8 cellular contexts compared by ENCODE assay signal in the genomic region with DNA sequence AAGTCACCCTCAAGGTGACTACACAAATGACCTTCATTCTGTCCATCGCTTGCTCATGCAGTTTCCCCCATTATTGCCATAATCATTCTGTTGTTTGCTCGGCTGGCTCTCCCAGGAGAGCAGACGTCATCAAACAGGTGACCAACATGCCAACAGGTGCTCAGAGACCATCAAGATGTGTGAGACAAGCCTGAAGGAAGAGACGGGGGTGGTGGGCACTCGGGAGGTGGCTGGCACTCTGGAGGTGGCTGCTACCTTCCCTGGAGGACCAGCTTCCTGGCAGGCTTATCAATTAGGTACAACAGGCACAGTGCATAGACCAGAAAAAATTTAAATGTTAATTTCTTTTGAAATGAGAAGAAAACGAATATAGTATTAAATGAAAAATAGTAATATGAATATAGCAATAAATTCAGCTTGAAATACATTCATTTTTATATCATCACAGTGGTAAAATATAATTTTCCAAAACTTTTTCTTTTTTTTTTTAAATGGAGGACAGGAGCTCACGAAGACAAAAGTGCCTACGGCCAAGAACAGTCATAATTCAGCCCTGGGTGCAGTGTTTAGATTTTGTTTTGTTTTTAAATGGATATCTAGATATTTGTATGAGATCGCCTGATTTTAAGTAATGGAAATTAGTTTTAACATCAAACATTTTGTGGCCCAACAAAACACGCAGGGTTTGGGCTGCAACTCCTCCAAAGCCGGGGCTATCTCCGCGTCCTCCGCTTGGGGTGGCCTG. TPM values are rescaled to one million over a fixed set of nuclear protein-coding genes. Genes with fewer than 3 reads are reported as not detected.
DNase-seq lines count a peak whose midpoint lies in the region; ATAC-seq, FAIRE-seq and TF ChIP-seq lines count a peak whose summit lies in the region.

No MANE protein-coding gene starts in this region.

- POLR2A ChIA-PET in endothelial cell of umbilical vein (lab: Charles Lee): no interaction called here

- H3K27me3 Mint-ChIP-seq in GM23338 (ENCODE audit: insufficient read depth, low read depth, poor library complexity): peaks cover 19% of the 10 kb centered on the region

- TSS peak; percentile 61 for BruUV-seq in endothelial cell of umbilical vein (replicated peaks; lab: Mats Ljungman, UMichigan)

- ATAC-seq in GM23338 (no peak), HG03108 (IDR thresholded peaks at IDR 0.05; ENCODE audit: unreplicated experiment) (no peak)

- FAIRE-seq in endothelial cell of umbilical vein (lab: Jason Lieb, UNC): peak; percentile 42

- dilution Hi-C loops in endothelial cell of umbilical vein (cut with MboI; ENCODE audit: extremely low pct_ligation_motif_present, low sequenced_read_pairs): no loop called here

- H3K27me3 ChIP-seq in GM23338 (ENCODE audit: insufficient read depth) (no peaks in the 10 kb centered on the region), SJSA1 (replicated peaks) (no peaks in the 10 kb centered on the region), endothelial cell of umbilical vein (ENCODE audit: control insufficient read depth in 2 of 2, insufficient read depth in 2 of 2, low read length in 2 of 2) (peaks cover 0 to 6% of the 10 kb centered on the region in 2 experiments), neuronal stem cell (ENCODE audit: control insufficient read depth in 3 of 3, insufficient read depth in 3 of 3, low read depth in 1 of 3, low read length in 3 of 3) (no peaks in the 10 kb centered on the region)

- no peak overlapping the region for H2BK12ac ChIP-seq in neuronal stem cell (ENCODE audit: low read length)

- H3K4ac ChIP-seq in neuronal stem cell (ENCODE audit: low read length): no peak overlapping the region

- peak overlapping the region; percentile 77; the same call in 1 of the 2 replicates for H3K27ac Mint-ChIP-seq in GM23338

- no peaks in the 10 kb centered on the region for H3K79me2 ChIP-seq in GM23338 (replicated peaks; ENCODE audit: insufficient read depth)
- no peaks in the 10 kb centered on the region for H3K79me2 ChIP-seq in endothelial cell of umbilical vein (ENCODE audit: control insufficient read depth, insufficient read depth, low read length)

- peaks cover 8% of the 10 kb centered on the region; the same call in 1 of the 2 replicates for H3F3A ChIP-seq in GM23338 (replicated peaks; ENCODE audit: low read depth)

- DNase-seq in GM23338 (ENCODE audit: low spot score) (no peak), SJSA1 (ENCODE audit: low read depth in 1 of 2, low spot score in 2 of 2) (no peak), endothelial cell of umbilical vein (ENCODE audit: low read depth, low spot score) (peak; percentile 74), neuronal stem cell (ENCODE audit: low spot score) (no peak), DMS 273 (lab: John Stamatoyannopoulos, UW; ENCODE audit: unreplicated experiment) (no peak), H4 (ENCODE audit: low spot score) (no peak)

- peak overlapping the region; percentile 71 for H3K27ac ChIP-seq in 22Rv1
- no peak overlapping the region; the same call in 1 of the 2 replicates for H3K27ac ChIP-seq in GM23338 (ENCODE audit: low read depth)
- peak overlapping the region; percentile 98 for H3K27ac ChIP-seq in SJSA1
- peak overlapping the region; percentile 85 for H3K27ac ChIP-seq in endothelial cell of umbilical vein (ENCODE audit: insufficient read depth, low read depth, low read length)
- H3K27ac ChIP-seq in neuronal stem cell (replicated peaks; ENCODE audit: low read length): peak overlapping the region; percentile 98

- H3K9me3 Mint-ChIP-seq in GM23338: peaks cover 15% of the 10 kb centered on the region; the same call in 2 of the 3 replicates

- intact Hi-C loops in endothelial cell of umbilical vein (cut with micrococcal nuclease): loop anchor here (2.0 kb wide), 1 partner anchor 15 kb away; no protein-coding TSS in a partner anchor

- H3K14ac ChIP-seq in neuronal stem cell (ENCODE audit: low read length): no peak overlapping the region

- H3K4me3 ChIP-seq in GM23338: peak overlapping the region; percentile 96
- H3K4me3 ChIP-seq in SJSA1: peak overlapping the region; percentile 86
- H3K4me3 ChIP-seq in endothelial cell of umbilical vein (replicated peaks in 1 of 3; ENCODE audit: insufficient read depth in 1 of 3, low read depth in 1 of 3, low read length in 3 of 3): peak overlapping the region; percentile 26 to 72 (median 44)
- H3K4me3 ChIP-seq in neuronal stem cell (ENCODE audit: low read length in 2 of 2): peak overlapping the region; percentile 59 to 92

- H3K4me3 Mint-ChIP-seq in GM23338: peak overlapping the region; percentile 79

- no peaks in the 10 kb centered on the region for H3K9me3 ChIP-seq in SJSA1 (replicated peaks)
- no peaks in the 10 kb centered on the region for H3K9me3 ChIP-seq in endothelial cell of umbilical vein (replicated peaks; ENCODE audit: control insufficient read depth, insufficient read depth, low read length)
- H3K9me3 ChIP-seq in neuronal stem cell (replicated peaks in 1 of 2; ENCODE audit: control insufficient read depth in 2 of 2, insufficient read depth in 1 of 2, low read depth in 1 of 2, low read length in 2 of 2): peaks cover 2% of the 10 kb centered on the region in 2 donors

- peak overlapping the region; percentile 87 for H3K9ac ChIP-seq in endothelial cell of umbilical vein (replicated peaks; ENCODE audit: extremely low read depth, insufficient read depth, low read length)
- no peak overlapping the region for H3K9ac ChIP-seq in neuronal stem cell (ENCODE audit: low read depth, low read length, poor library complexity)

- no peaks in the 10 kb centered on the region for H3K9me2 ChIP-seq in GM23338 (ENCODE audit: insufficient read depth)

- H3K36me3 Mint-ChIP-seq in GM23338 (ENCODE audit: low read depth): peaks cover 13% of the 10 kb centered on the region

- no peak overlapping the region for H4K8ac ChIP-seq in neuronal stem cell (ENCODE audit: low read depth, low read length)

- no peak overlapping the region for H3K23ac ChIP-seq in neuronal stem cell (ENCODE audit: low read depth, low read length, poor library complexity)

- no peak overlapping the region for H2BK5ac ChIP-seq in neuronal stem cell (ENCODE audit: low read length)

- no peak overlapping the region for H2AFZ ChIP-seq in GM23338
- H2AFZ ChIP-seq in endothelial cell of umbilical vein (ENCODE audit: low read depth, low read length): peak overlapping the region; percentile 37
- H2AFZ ChIP-seq in neuronal stem cell (ENCODE audit: low read length): peak overlapping the region; percentile 92

- no peak for TF ChIP-seq POLR2A in endothelial cell of umbilical vein (IDR thresholded peaks at IDR 0.05; ENCODE audit: low read depth, low read length)

- H2BK120ac ChIP-seq in neuronal stem cell (ENCODE audit: low read depth, low read length): no peak overlapping the region

- H3K79me1 ChIP-seq in neuronal stem cell (ENCODE audit: low read depth, low read length): no peaks in the 10 kb centered on the region

- no peak overlapping the region for H3K18ac ChIP-seq in neuronal stem cell (ENCODE audit: low read length)

- H3K4me1 Mint-ChIP-seq in GM23338: peaks cover 7% of the 10 kb centered on the region

- CTCF ChIA-PET in endothelial cell of umbilical vein (lab: Charles Lee): interaction anchor here (1.1 to 2.1 kb wide), 6 partner anchors 9 to 313 kb away, joined by 3 to 7 read pairs (median 3); a partner anchor contains a TSS

- no peak for TF ChIP-seq CTCF in 22Rv1 (IDR thresholded peaks at IDR 0.05)
- TF ChIP-seq CTCF in GM23338 (conservative IDR thresholded peaks at IDR 0.05; ENCODE audit: low read depth in 2 of 2): no peak
- TF ChIP-seq CTCF in endothelial cell of umbilical vein (IDR thresholded peaks at IDR 0.05; ENCODE audit: extremely low read depth in 1 of 2, insufficient read depth in 1 of 2, low read depth in 1 of 2, low read length in 2 of 2): peak in 1 of 2 donors; percentile 21

- H3K36me3 ChIP-seq in GM23338 (ENCODE audit: insufficient read depth) (no peaks in the 10 kb centered on the region; the same call in 1 of the 2 replicates), SJSA1 (no peaks in the 10 kb centered on the region), endothelial cell of umbilical vein (ENCODE audit: control insufficient read depth in 2 of 2, extremely low read depth in 1 of 2, insufficient read depth in 2 of 2, low read length in 2 of 2) (no peaks in the 10 kb centered on the region), neuronal stem cell (replicated peaks in 1 of 2; ENCODE audit: control insufficient read depth in 2 of 2, insufficient read depth in 2 of 2, low read length in 2 of 2) (no peaks in the 10 kb centered on the region)

- peaks cover 5% of the 10 kb centered on the region for H3K4me1 ChIP-seq in GM23338 (ENCODE audit: insufficient read depth)
- H3K4me1 ChIP-seq in SJSA1 (replicated peaks): peaks cover 15% of the 10 kb centered on the region
- H3K4me1 ChIP-seq in endothelial cell of umbilical vein (ENCODE audit: control insufficient read depth, extremely low read depth, insufficient read depth, low read length): peaks cover 11% of the 10 kb centered on the region
- H3K4me1 ChIP-seq in neuronal stem cell (ENCODE audit: control insufficient read depth in 2 of 2, insufficient read depth in 1 of 2, low read depth in 1 of 2, low read length in 2 of 2): peaks cover 0 to 8% of the 10 kb centered on the region in 2 donors

- H2AK5ac ChIP-seq in neuronal stem cell (ENCODE audit: low read depth, low read length): peak overlapping the region; percentile 21

- no peak overlapping the region for H4K91ac ChIP-seq in neuronal stem cell (ENCODE audit: low read depth, low read length, poor library complexity)

- H3K4me2 ChIP-seq in GM23338 (peak overlapping the region; percentile 74), endothelial cell of umbilical vein (ENCODE audit: insufficient read depth, low read length) (peak overlapping the region; percentile 71), neuronal stem cell (ENCODE audit: insufficient read depth, low read length, poor library complexity, severe bottlenecking) (peak overlapping the region; percentile 47)

- no peaks in the 10 kb centered on the region for H4K20me1 ChIP-seq in GM23338 (replicated peaks; ENCODE audit: insufficient read depth)
- no peaks in the 10 kb centered on the region for H4K20me1 ChIP-seq in endothelial cell of umbilical vein (replicated peaks; ENCODE audit: control insufficient read depth, extremely low read depth, insufficient read depth, low read length)

- 67% methylated on average over 1 of the region's 14 CpGs; no CpG with 5 or more reads in 1 of the 2 donors for WGBS in neuronal stem cell (ENCODE audit: extremely low coverage in 2 of 2, insufficient read length in 2 of 2, insufficient replicate concordance in 1 of 2), 2 donors

- H3K9me1 ChIP-seq in endothelial cell of umbilical vein (replicated peaks; ENCODE audit: control insufficient read depth, extremely low read depth, insufficient read depth, low read length): peaks cover 2% of the 10 kb centered on the region

- no peak overlapping the region for H2BK15ac ChIP-seq in neuronal stem cell (ENCODE audit: low read length)

RNA-seq across cellular contexts. Expression of a gene that starts 16.9 kb away (rescaled TPM):
- 0.97 and 2.6 TPM in 2 replicates for total RNA-seq in GM23338 (2014; rRNA removed; shearing (Covaris generic))
- polyA plus RNA-seq in GM23338 (2016; fragmentation: Nextera tagmentation; extraction: Ambion mirVana) (2.4 and 3.2 TPM in 2 replicates), endothelial cell of umbilical vein (1.1 and 1.8 TPM in 2 replicates)
- not detected in 2 replicates for total RNA-seq in SJSA1 (2014; rRNA removed; shearing (Covaris generic))
- 0.60 and 0.82 TPM in 2 replicates for total RNA-seq in endothelial cell of umbilical vein
- polyA plus RNA-seq in endothelial cell of umbilical vein (2011; cell fraction: cytosol; rRNA removed): 0.43 and 0.63 TPM in 2 replicates
- polyA plus RNA-seq in endothelial cell of umbilical vein (2011; cell fraction: nucleus; rRNA removed): 0.83 and 1.1 TPM in 2 replicates
- polyA plus RNA-seq in endothelial cell of umbilical vein (2012): 0.94 and 0.95 TPM in 2 replicates
- polyA minus RNA-seq in endothelial cell of umbilical vein: 0.51 and 0.55 TPM in 2 replicates
- not detected for polyA minus RNA-seq in endothelial cell of umbilical vein (2011; cell fraction: cytosol; rRNA and poly(A)+ RNA removed)
- polyA minus RNA-seq in endothelial cell of umbilical vein (2011; cell fraction: nucleus; rRNA and poly(A)+ RNA removed): 0.38 TPM in 1 of 2 replicates, not detected in the other
- 2.1 TPM for polyA plus RNA-seq in neuronal stem cell (2013, experiment 1 of 2)
- polyA plus RNA-seq in neuronal stem cell (2013, experiment 2 of 2): 2.5 TPM
- total RNA-seq in H4 (2014; rRNA removed; shearing (Covaris generic)): not detected in 2 replicates

RNA-seq across cellular contexts. Expression of a gene that starts 45.4 kb away (rescaled TPM):
- total RNA-seq in GM23338 (2014; rRNA removed; shearing (Covaris generic)): 0.31 and 0.69 TPM in 2 replicates
- 1.2 and 1.5 TPM in 2 replicates for polyA plus RNA-seq in GM23338 (2016; fragmentation: Nextera tagmentation; extraction: Ambion mirVana)
- not detected in 2 replicates for total RNA-seq in SJSA1 (2014; rRNA removed; shearing (Covaris generic))
- total RNA-seq in endothelial cell of umbilical vein: 0.18 TPM in 1 of 2 replicates, not detected in the other
- polyA plus RNA-seq in endothelial cell of umbilical vein: 0.18 and 0.19 TPM in 2 replicates
- polyA plus RNA-seq in endothelial cell of umbilical vein (2011; cell fraction: cytosol; rRNA removed): 0.04 and 0.09 TPM in 2 replicates
- 0.37 and 0.38 TPM in 2 replicates for polyA plus RNA-seq in endothelial cell of umbilical vein (2011; cell fraction: nucleus; rRNA removed)
- 0.09 and 0.33 TPM in 2 replicates for polyA plus RNA-seq in endothelial cell of umbilical vein (2012)
- polyA minus RNA-seq in endothelial cell of umbilical vein: 0.53 TPM in 1 of 2 replicates, not detected in the other
- polyA minus RNA-seq in endothelial cell of umbilical vein (2011; cell fraction: cytosol; rRNA and poly(A)+ RNA removed): not detected
- 0.29 TPM in 1 of 2 replicates, not detected in the other for polyA minus RNA-seq in endothelial cell of umbilical vein (2011; cell fraction: nucleus; rRNA and poly(A)+ RNA removed)
- 1.2 TPM for polyA plus RNA-seq in neuronal stem cell (2013, experiment 1 of 2)
- 0.97 TPM for polyA plus RNA-seq in neuronal stem cell (2013, experiment 2 of 2)
- total RNA-seq in H4 (2014; rRNA removed; shearing (Covaris generic)): not detected in 2 replicates

Comparison
In these comparisons a context has a peak if more than half of its experiments do, and no peak if none do; other contexts are left out.
1. H3K4me3 ChIP-seq: peak in every context shown above with its lines; median percentile 96 in GM23338; 86 in SJSA1; 76 in neuronal stem cell; 44 in endothelial cell of umbilical vein.